8 cellular contexts compared by ENCODE assay signal in genomic region chrX:51892921-51893745, GRCh38.
DNase-seq lines count a peak whose midpoint lies in the region; ATAC-seq lines count a peak whose summit lies in the region.

Gene MAGED1 (plus strand): TSS chrX:51893623. CDS start chrX:51894305, 682 bp downstream.

- DNase-seq in NCI-H2171 (lab: John Stamatoyannopoulos, UW): peak; percentile 82
- peak; percentile 54 for DNase-seq in activated CD4-positive, alpha-beta T cell treated with anti-CD3 and anti-CD28 coated beads for 1 hour
- DNase-seq in cerebellar nuclear complex (lab: John Stamatoyannopoulos, UW): peak; percentile 14 to 76
- peak; percentile 98 for DNase-seq in islet precursor cell
- DNase-seq in stimulated activated CD4-positive, alpha-beta T cell treated with anti-CD3 and anti-CD28 coated beads, Interleukin-12 subunit alpha, Interleukin-12 subunit beta, amount 100 ng/mL, for 48 hours (ENCODE audit: low read depth in 2 of 3, low spot score in 1 of 3): peak; percentile 71 to 73 (median 73)
- DNase-seq in NOMO-1 treated with dmso at 0.1 percent for 144 hours (lab: John Stamatoyannopoulos, UW; ENCODE audit: unreplicated experiment): no peak

- ATAC-seq in GM18508 (IDR thresholded peaks at IDR 0.05; ENCODE audit: insufficient read depth, unreplicated experiment): peak; percentile 36
- ATAC-seq in HG02981 (IDR thresholded peaks at IDR 0.05; ENCODE audit: unreplicated experiment): peak; percentile 70
